1 cellular context compared by ENCODE assay signal in the genomic region with DNA sequence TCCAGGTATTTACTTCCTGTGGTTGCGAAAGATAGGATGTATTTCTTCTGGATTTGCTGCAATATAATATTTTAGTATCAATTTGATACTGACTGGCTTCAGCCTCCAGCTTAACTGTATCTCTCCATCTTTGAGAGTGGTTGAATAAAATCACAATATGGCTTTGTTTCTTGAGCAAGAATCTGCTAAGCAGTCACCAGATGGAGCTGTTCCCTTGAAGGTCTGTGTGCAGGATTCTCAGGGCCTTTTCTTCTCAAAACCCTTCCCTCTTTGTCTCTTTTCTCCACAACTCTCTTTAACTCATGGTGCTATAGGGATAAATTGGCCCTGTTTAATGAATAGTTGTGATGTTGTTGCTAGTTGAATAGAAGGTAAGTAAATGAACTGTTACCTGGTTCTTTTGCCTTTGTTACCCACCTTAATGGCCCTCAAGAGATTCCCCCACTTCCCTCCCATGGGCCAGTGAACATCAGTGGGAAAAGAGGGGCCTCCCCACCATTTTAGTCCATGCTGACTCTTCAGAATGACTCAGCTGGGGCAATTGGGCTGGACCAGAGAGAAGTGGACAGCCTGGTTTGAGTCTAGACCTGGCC.
TF ChIP-seq lines count a peak whose summit lies in the region.

No MANE protein-coding gene starts in this region.

TF ChIP-seq in HCT116, 20 proteins besides CTCF, POLR2A, EP300 and RAD21 (continued from another document):
- TF ChIP-seq MAX (IDR thresholded peaks at IDR 0.05) (no peak), JUND (IDR thresholded peaks at IDR 0.05) (no peak)
